2 cellular contexts compared by ENCODE assay signal in the genomic region with DNA sequence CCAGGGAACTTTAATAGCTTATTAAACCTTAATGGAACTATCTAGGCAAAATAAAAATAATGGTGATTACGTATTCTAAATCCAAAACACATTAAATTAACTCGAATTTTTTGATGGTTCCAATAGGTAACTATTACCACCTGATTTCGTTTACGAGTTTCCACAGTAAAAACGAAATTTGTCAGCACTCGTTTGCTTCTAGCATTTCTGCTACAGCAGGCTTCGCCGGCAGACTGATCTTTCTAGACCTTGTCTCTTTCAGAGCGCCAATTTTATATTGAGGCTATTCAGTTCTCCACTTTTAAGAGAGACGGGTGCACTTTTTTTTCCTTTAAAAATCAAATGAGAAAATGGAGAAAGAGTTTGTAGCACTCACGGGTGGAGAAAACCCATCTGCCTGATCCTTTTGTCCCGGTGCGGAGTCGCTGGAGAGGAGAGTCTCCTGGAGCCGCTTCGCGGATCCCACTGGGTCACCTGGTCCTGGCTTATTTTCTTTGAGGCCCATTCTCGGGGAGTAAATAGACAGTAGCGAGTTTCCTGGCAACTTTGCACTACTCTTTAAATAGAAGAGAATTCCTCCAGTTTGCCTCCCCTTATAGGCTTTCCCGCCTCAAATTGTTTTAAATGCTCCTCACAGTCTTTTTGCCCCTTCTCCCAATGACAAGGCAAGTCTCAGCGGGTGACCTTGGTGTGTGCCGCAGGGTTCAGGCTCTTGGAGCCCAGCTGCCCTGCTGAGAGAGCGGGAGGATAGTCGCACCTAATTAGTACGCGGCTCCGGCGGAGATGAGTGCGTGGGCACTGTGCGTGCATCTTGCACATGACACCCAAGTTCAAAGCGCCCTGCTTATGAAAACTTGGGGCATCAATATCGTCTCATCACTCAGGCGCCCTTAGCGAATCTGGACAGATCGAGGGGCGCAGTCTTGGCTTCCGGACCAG.
A peak's percentile ranks its signal among the peaks of the same experiment; 100 is the strongest.
TF ChIP-seq lines count a peak whose summit lies in the region.

No MANE protein-coding gene starts in this region.

TF ChIP-seq in GM12878, 131 proteins besides CTCF, POLR2A, EP300 and RAD21 (continued from another document):
- TF ChIP-seq KAT2A (conservative IDR thresholded peaks at IDR 0.05; ENCODE audit: control insufficient read depth, low read depth, low read length): no peak
- TF ChIP-seq CHD2 (IDR thresholded peaks at IDR 0.05; ENCODE audit: borderline replicate concordance, low read depth, low read length): no peak

TF ChIP-seq in neural cell, 6 proteins besides CTCF, POLR2A, EP300 and RAD21 (continued from another document):
- TF ChIP-seq, protein P1, sequence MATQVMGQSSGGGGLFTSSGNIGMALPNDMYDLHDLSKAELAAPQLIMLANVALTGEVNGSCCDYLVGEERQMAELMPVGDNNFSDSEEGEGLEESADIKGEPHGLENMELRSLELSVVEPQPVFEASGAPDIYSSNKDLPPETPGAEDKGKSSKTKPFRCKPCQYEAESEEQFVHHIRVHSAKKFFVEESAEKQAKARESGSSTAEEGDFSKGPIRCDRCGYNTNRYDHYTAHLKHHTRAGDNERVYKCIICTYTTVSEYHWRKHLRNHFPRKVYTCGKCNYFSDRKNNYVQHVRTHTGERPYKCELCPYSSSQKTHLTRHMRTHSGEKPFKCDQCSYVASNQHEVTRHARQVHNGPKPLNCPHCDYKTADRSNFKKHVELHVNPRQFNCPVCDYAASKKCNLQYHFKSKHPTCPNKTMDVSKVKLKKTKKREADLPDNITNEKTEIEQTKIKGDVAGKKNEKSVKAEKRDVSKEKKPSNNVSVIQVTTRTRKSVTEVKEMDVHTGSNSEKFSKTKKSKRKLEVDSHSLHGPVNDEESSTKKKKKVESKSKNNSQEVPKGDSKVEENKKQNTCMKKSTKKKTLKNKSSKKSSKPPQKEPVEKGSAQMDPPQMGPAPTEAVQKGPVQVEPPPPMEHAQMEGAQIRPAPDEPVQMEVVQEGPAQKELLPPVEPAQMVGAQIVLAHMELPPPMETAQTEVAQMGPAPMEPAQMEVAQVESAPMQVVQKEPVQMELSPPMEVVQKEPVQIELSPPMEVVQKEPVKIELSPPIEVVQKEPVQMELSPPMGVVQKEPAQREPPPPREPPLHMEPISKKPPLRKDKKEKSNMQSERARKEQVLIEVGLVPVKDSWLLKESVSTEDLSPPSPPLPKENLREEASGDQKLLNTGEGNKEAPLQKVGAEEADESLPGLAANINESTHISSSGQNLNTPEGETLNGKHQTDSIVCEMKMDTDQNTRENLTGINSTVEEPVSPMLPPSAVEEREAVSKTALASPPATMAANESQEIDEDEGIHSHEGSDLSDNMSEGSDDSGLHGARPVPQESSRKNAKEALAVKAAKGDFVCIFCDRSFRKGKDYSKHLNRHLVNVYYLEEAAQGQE (IDR thresholded peaks at IDR 0.05; ENCODE audit: borderline replicate concordance): no peak
- no peak for TF ChIP-seq SMC3 (conservative IDR thresholded peaks at IDR 0.05; ENCODE audit: poor library complexity)
- no peak for TF ChIP-seq EZH2 (IDR thresholded peaks at IDR 0.05; ENCODE audit: borderline replicate concordance, insufficient read depth, low read length, poor library complexity, severe bottlenecking)
- peak; percentile 67 for TF ChIP-seq POLR2AphosphoS5 (IDR thresholded peaks at IDR 0.05)
